ENCODE assay signal across 8 cellular contexts in the genomic region with DNA sequence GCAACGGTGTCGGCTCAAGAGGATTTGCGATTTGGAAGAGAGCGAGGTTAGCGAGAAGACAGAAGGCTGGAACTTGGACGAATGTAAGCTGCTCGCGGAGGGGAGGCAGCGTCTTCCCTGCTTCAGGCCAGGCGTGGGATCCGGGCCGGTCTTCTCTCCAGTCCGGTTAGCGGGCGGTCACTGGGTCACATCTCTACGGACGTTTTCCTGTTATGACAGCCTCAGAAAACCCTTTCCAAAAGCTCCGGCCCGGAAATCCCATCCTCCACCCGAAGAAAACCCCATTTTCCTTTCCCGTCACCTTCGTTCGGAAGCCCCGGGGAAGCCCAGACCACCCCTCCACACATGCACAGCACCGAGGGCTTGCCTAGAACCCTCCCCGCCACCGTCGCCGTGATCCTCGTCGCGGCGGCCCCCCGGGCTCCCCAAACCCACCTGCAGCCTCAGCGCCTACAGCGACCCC. TPM values are rescaled to one million over a fixed set of nuclear protein-coding genes. Genes with fewer than 3 reads are reported as not detected.
DNase-seq lines count a peak whose midpoint lies in the region; ATAC-seq and TF ChIP-seq lines count a peak whose summit lies in the region.

No MANE protein-coding gene starts in this region.

- peak; percentile 12 to 13 for DNase-seq in AML-193 (lab: John Stamatoyannopoulos, UW)
- DNase-seq in fibroblast of the conjunctiva (ENCODE audit: low read depth), result peak; percentile 9
- DNase-seq in omental fat pad (ENCODE audit: low spot score), result peak; percentile 32
- DNase-seq in DMS153 treated with DMSO at 0.1 percent for 48 hours (lab: John Stamatoyannopoulos, UW; ENCODE audit: unreplicated experiment), result no peak
- DNase-seq in GM19238 (ENCODE audit: insufficient read length, low spot score), result no peak

- no peak for TF ChIP-seq CTCF in WI38 (IDR thresholded peaks at IDR 0.05; ENCODE audit: low read depth, low read length)
- TF ChIP-seq CTCF in omental fat pad (IDR thresholded peaks at IDR 0.05), result no peak

- peak; percentile 22 for ATAC-seq in GM18502 (IDR thresholded peaks at IDR 0.05; ENCODE audit: poor library complexity, unreplicated experiment)
- peak; percentile 13 for ATAC-seq in HG03175 (IDR thresholded peaks at IDR 0.05; ENCODE audit: unreplicated experiment)
- ATAC-seq in omental fat pad (ENCODE audit: low FRiP score), result peak; percentile 22

- peak overlapping the region; percentile 95 for H3K4me3 ChIP-seq in WI38 (ENCODE audit: low read depth, low read length)

RNA-seq across cellular contexts. Expression of a gene that starts 0.3 kb away (rescaled TPM):
- 100 to 1,000 TPM; 145 to 353 (median 290) TPM for total RNA-seq in omental fat pad

RNA-seq across cellular contexts. Expression of a gene that starts 0.5 kb away (rescaled TPM):
- total RNA-seq in omental fat pad, result 10 to 100 TPM; 30.1 to 33.4 (median 30.3) TPM

RNA-seq across cellular contexts. Expression of a gene that starts 14.9 kb away (rescaled TPM):
- 10 to 100 TPM; 23.4 to 37.9 (median 36.4) TPM for total RNA-seq in omental fat pad

Comparison
In these comparisons a context has a peak if more than half of its experiments do, and no peak if none do; other contexts are left out.
1. DNase-seq: peak in AML-193 (2 of 2), fibroblast of the conjunctiva (single experiment) and omental fat pad (single experiment); none in DMS153 treated with DMSO at 0.1 percent for 48 hours (single experiment) and GM19238 (single experiment).
2. Peak in every context shown above with its lines, with median percentiles within 50 percentile points of each other: ATAC-seq.